Comparison of ENCODE assay signal across 28 cellular contexts in genomic region chr17:61160789-61161440, GRCh38.
DNase-seq lines count a peak whose midpoint lies in the region; ATAC-seq and TF ChIP-seq lines count a peak whose summit lies in the region.
"Had no signal": no experiment of that assay in that cellular context is flagged by ENCODE, and none has a peak within 500 bp of the region (broad histone marks: within the 10 kb centered on the region; RNA-seq: fewer than 3 reads in every experiment).

No MANE protein-coding gene starts in this region.

- peaks cover 2% of the 10 kb centered on the region for H3K36me3 Mint-ChIP-seq in activated naive CD4-positive, alpha-beta T cell treated with anti-CD3 and anti-CD28 coated beads for 36 hours (ENCODE audit: low read depth)
- H3K36me3 Mint-ChIP-seq in activated naive CD4-positive, alpha-beta T cell treated with anti-CD3 and anti-CD28 coated beads, Interleukin-2, amount 50 U/mL, for 72 hours, result peaks cover 7 to 8% of the 10 kb centered on the region in 2 donors
- H3K36me3 Mint-ChIP-seq in activated CD8-positive, alpha-beta T cell treated with anti-CD3 and anti-CD28 coated beads for 36 hours (ENCODE audit: low read depth), result no peaks in the 10 kb centered on the region

- POLR2A ChIA-PET in activated CD8-positive, alpha-beta T cell treated with anti-CD3 and anti-CD28 coated beads for 36 hours (lab: Charles Lee), result no interaction called here

- peaks cover 12% of the 10 kb centered on the region for H3K79me2 ChIP-seq in hepatocyte

- DNase-seq in activated naive CD4-positive, alpha-beta T cell treated with anti-CD3 and anti-CD28 coated beads for 36 hours, result no peak
- no peak for DNase-seq in activated naive CD4-positive, alpha-beta T cell treated with anti-CD3 and anti-CD28 coated beads, Interleukin-2, amount 50 U/mL, for 72 hours (ENCODE audit: low spot score in 2 of 2)
- no peak for DNase-seq in activated CD8-positive, alpha-beta T cell treated with anti-CD3 and anti-CD28 coated beads for 36 hours
- no peak for DNase-seq in hepatocyte (ENCODE audit: low spot score)
- DNase-seq in SIG-M5 treated with dmso at 0.1 percent for 504 hours (lab: John Stamatoyannopoulos, UW; ENCODE audit: unreplicated experiment), result no peak
- no peak for DNase-seq in H7
- DNase-seq in NCI-H146 (lab: John Stamatoyannopoulos, UW), result no peak
- DNase-seq: 8988T; activated CD4-positive, CD25-positive, alpha-beta regulatory T cell treated with anti-CD3 and anti-CD28 coated beads, Interleukin-2, amount 50 U/mL, for 72 hours; activated CD8-positive, alpha-beta memory T cell treated with anti-CD3 and anti-CD28 coated beads for 24 hours; activated gamma-delta T cell treated with Interleukin-2 at 50 U/mL for 16 hours; activated T-cell treated with anti-CD3 and anti-CD28 coated beads, Interleukin-2, amount 50 U/mL, for 1 hour; AML-193; anterior cingulate cortex; HCEC 1CT; NCI-H1105; NCI-H2081 treated with DMSO at 0.1 percent for 48 hours; NCI-H446 treated with DMSO at 0.1 percent for 48 hours; PC-9; SIG-M5; sigmoid colon; stomach; T-helper 1 cell; upper lobe of left lung had no signal

- H3K27me3 Mint-ChIP-seq in activated naive CD4-positive, alpha-beta T cell treated with anti-CD3 and anti-CD28 coated beads for 36 hours (ENCODE audit: low read depth), result no peaks in the 10 kb centered on the region
- H3K27me3 Mint-ChIP-seq in activated CD8-positive, alpha-beta T cell treated with anti-CD3 and anti-CD28 coated beads for 36 hours, result no peaks in the 10 kb centered on the region
- H3K27me3 Mint-ChIP-seq: progenitor cell of endocrine pancreas had no signal

- no peaks in the 10 kb centered on the region for H3K9me3 ChIP-seq in hepatocyte (ENCODE audit: low read depth)
- H3K9me3 ChIP-seq: neutrophil, sigmoid colon, stomach, upper lobe of left lung had no signal

- H3K4me3 ChIP-seq in hepatocyte (no peak overlapping the region), urinary bladder (ENCODE audit: low read depth, low read length) (no peak overlapping the region), H7 (ENCODE audit: insufficient read depth, low read depth, low read length) (no peak overlapping the region)
- H3K4me3 ChIP-seq: lung, PC-9, sigmoid colon, stomach, upper lobe of left lung had no signal

- CTCF ChIA-PET in activated naive CD4-positive, alpha-beta T cell treated with anti-CD3 and anti-CD28 coated beads for 36 hours (lab: Charles Lee), result no interaction called here
- CTCF ChIA-PET in activated CD8-positive, alpha-beta T cell treated with anti-CD3 and anti-CD28 coated beads for 36 hours (lab: Charles Lee), result no interaction called here

- H3K36me3 ChIP-seq in hepatocyte (replicated peaks; ENCODE audit: insufficient read depth, low read depth) (no peaks in the 10 kb centered on the region), urinary bladder (ENCODE audit: insufficient read depth) (no peaks in the 10 kb centered on the region), H7 (replicated peaks; ENCODE audit: control insufficient read depth, insufficient read depth, low read length) (no peaks in the 10 kb centered on the region)
- H3K36me3 ChIP-seq: neutrophil, sigmoid colon, stomach, upper lobe of left lung had no signal

- 46% methylated on average over 2 of the region's 2 CpGs for WGBS in hepatocyte (ENCODE audit: low lambda C conversion rate, missing lambda C conversion rate)
- 63% methylated on average over 2 of the region's 2 CpGs for WGBS in urinary bladder

- no peak for ATAC-seq in activated naive CD4-positive, alpha-beta T cell treated with anti-CD3 and anti-CD28 coated beads, Interleukin-2, amount 50 U/mL, for 72 hours
- no peak for ATAC-seq in activated CD8-positive, alpha-beta T cell treated with anti-CD3 and anti-CD28 coated beads for 36 hours

- H3K27ac ChIP-seq in hepatocyte (peak overlapping the region; percentile 77), urinary bladder (ENCODE audit: low read depth) (peak overlapping the region; percentile 18)
- H3K27ac ChIP-seq: neutrophil, PC-9, sigmoid colon, stomach had no signal

- no peaks in the 10 kb centered on the region for H4K20me1 ChIP-seq in hepatocyte (ENCODE audit: insufficient read depth, poor library complexity, severe bottlenecking)

- H3K27ac Mint-ChIP-seq in activated naive CD4-positive, alpha-beta T cell treated with anti-CD3 and anti-CD28 coated beads for 36 hours, result peak overlapping the region; percentile 61
- H3K27ac Mint-ChIP-seq in activated naive CD4-positive, alpha-beta T cell treated with anti-CD3 and anti-CD28 coated beads, Interleukin-2, amount 50 U/mL, for 72 hours, result no peak overlapping the region
- H3K27ac Mint-ChIP-seq in activated CD8-positive, alpha-beta T cell treated with anti-CD3 and anti-CD28 coated beads for 36 hours, result peak overlapping the region; percentile 52

- H3K9me2 ChIP-seq in hepatocyte (replicated peaks; ENCODE audit: insufficient read depth), result no peaks in the 10 kb centered on the region

- intact Hi-C loops in activated naive CD4-positive, alpha-beta T cell treated with anti-CD3 and anti-CD28 coated beads for 36 hours (cut with micrococcal nuclease), result loop anchor here (1.0 to 10.0 kb wide), 3 partner anchors 56 to 104 kb away; no protein-coding TSS in a partner anchor
- intact Hi-C loops in activated CD8-positive, alpha-beta T cell treated with anti-CD3 and anti-CD28 coated beads for 36 hours (cut with micrococcal nuclease), result no loop called here

- H2AFZ ChIP-seq in hepatocyte, result no peak overlapping the region
- H2AFZ ChIP-seq: PC-9 had no signal

- TF ChIP-seq CTCF in activated CD8-positive, alpha-beta T cell treated with anti-CD3 and anti-CD28 coated beads for 36 hours (IDR thresholded peaks at IDR 0.05), result no peak
- TF ChIP-seq CTCF in hepatocyte (IDR thresholded peaks at IDR 0.05; ENCODE audit: poor library complexity), result no peak

- peak overlapping the region; percentile 15 for H3K4me2 ChIP-seq in hepatocyte
- H3K4me2 ChIP-seq: PC-9 had no signal

- H3K4me3 Mint-ChIP-seq in activated naive CD4-positive, alpha-beta T cell treated with anti-CD3 and anti-CD28 coated beads for 36 hours, result no peak overlapping the region
- no peak overlapping the region for H3K4me3 Mint-ChIP-seq in activated CD8-positive, alpha-beta T cell treated with anti-CD3 and anti-CD28 coated beads for 36 hours

- H3K27me3 ChIP-seq in hepatocyte (no peaks in the 10 kb centered on the region), H7 (ENCODE audit: control insufficient read depth, insufficient read depth, low read length) (no peaks in the 10 kb centered on the region)
- H3K27me3 ChIP-seq: neutrophil, sigmoid colon, stomach, upper lobe of left lung had no signal

- peaks cover 5% of the 10 kb centered on the region for H3K9me3 Mint-ChIP-seq in activated naive CD4-positive, alpha-beta T cell treated with anti-CD3 and anti-CD28 coated beads for 36 hours
- peaks cover 3 to 4% of the 10 kb centered on the region in 2 donors for H3K9me3 Mint-ChIP-seq in activated naive CD4-positive, alpha-beta T cell treated with anti-CD3 and anti-CD28 coated beads, Interleukin-2, amount 50 U/mL, for 72 hours
- H3K9me3 Mint-ChIP-seq in activated CD8-positive, alpha-beta T cell treated with anti-CD3 and anti-CD28 coated beads for 36 hours, result peaks cover 4% of the 10 kb centered on the region

- H3K4me1 ChIP-seq in hepatocyte (ENCODE audit: insufficient read depth) (peaks cover 41% of the 10 kb centered on the region), urinary bladder (ENCODE audit: insufficient read depth) (no peaks in the 10 kb centered on the region)

- peaks cover 32% of the 10 kb centered on the region for H3K4me1 Mint-ChIP-seq in activated naive CD4-positive, alpha-beta T cell treated with anti-CD3 and anti-CD28 coated beads for 36 hours (ENCODE audit: low read depth)
- peaks cover 26% of the 10 kb centered on the region for H3K4me1 Mint-ChIP-seq in activated CD8-positive, alpha-beta T cell treated with anti-CD3 and anti-CD28 coated beads for 36 hours (ENCODE audit: low read depth)

Comparison
In these comparisons a context has a peak if more than half of its experiments do, and no peak if none do; other contexts are left out.
1. H3K27ac Mint-ChIP-seq: peak in activated naive CD4-positive, alpha-beta T cell treated with anti-CD3 and anti-CD28 coated beads for 36 hours (single experiment) and activated CD8-positive, alpha-beta T cell treated with anti-CD3 and anti-CD28 coated beads for 36 hours (single experiment); none in activated naive CD4-positive, alpha-beta T cell treated with anti-CD3 and anti-CD28 coated beads, Interleukin-2, amount 50 U/mL, for 72 hours (0 of 2).